In the genomic region with DNA sequence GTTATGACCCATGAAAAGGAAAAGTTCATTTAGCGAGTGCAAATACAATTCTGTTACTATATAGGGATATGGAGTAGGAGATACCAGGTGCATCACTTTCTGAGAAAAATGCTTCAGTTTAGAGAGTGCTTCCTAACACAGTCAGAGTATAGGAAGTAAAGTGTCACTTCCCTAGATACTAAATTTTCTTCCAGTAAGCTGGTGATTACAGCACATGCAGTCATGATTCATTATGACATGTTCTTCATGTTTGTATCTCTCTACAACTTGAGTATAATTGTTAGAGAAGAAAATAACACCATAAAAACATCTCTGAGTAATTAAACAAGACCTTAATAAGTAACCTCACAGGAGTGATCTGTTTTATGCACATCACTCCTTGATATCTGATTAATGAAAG, we compare ENCODE assay signal across 18 cellular contexts.
DNase-seq lines count a peak whose midpoint lies in the region; ATAC-seq and TF ChIP-seq lines count a peak whose summit lies in the region.
"Had no signal": no experiment of that assay in that cellular context is flagged by ENCODE, and none has a peak within 500 bp of the region (broad histone marks: within the 10 kb centered on the region; RNA-seq: fewer than 3 reads in every experiment).

No MANE protein-coding gene starts in this region.

- CTCF ChIA-PET in PC-3 (lab: Charles Lee): no interaction called here
- CTCF ChIA-PET in mammary epithelial cell (lab: Charles Lee; ENCODE audit: low non-redundant PET): no interaction called here

- H3K9me3 ChIP-seq in PC-3 (ENCODE audit: low read length): no peaks in the 10 kb centered on the region
- H3K9me3 ChIP-seq in mammary epithelial cell (replicated peaks; ENCODE audit: insufficient read depth, low read length): no peaks in the 10 kb centered on the region
- H3K9me3 ChIP-seq: A549, BE2C had no signal

- no peaks in the 10 kb centered on the region for H3K9me2 ChIP-seq in PC-3 (replicated peaks; ENCODE audit: low read length)

- H3K4me1 Mint-ChIP-seq in stimulated activated effector memory CD8-positive, alpha-beta T cell treated with anti-CD3 and anti-CD28 coated beads, Interleukin-12 subunit alpha, Interleukin-12 subunit beta, amount 100 ng/mL, for 72 hours: no peaks in the 10 kb centered on the region
- H3K4me1 Mint-ChIP-seq: CD4-positive, alpha-beta memory T cell had no signal

- H3K36me3 ChIP-seq in PC-3 (ENCODE audit: low read depth, low read length) (no peaks in the 10 kb centered on the region), mammary epithelial cell (ENCODE audit: insufficient read depth, low read length) (no peaks in the 10 kb centered on the region)
- H3K36me3 ChIP-seq: BE2C, HAP-1 had no signal

- H2AFZ ChIP-seq in PC-3 (ENCODE audit: low read length) (no peak overlapping the region), mammary epithelial cell (ENCODE audit: low read depth, low read length) (no peak overlapping the region)

- TF ChIP-seq CTCF in PC-3 (conservative IDR thresholded peaks at IDR 0.05; ENCODE audit: low read depth, low read length) (no peak), mammary epithelial cell (conservative IDR thresholded peaks at IDR 0.05 in 1 of 2, IDR thresholded peaks at IDR 0.05 in 1 of 2; ENCODE audit: extremely low read depth in 1 of 2, insufficient read depth in 1 of 2, low read depth in 1 of 2, low read length in 2 of 2) (no peak)

- peaks cover 3% of the 10 kb centered on the region for H3K9me3 Mint-ChIP-seq in stimulated activated effector memory CD8-positive, alpha-beta T cell treated with anti-CD3 and anti-CD28 coated beads, Interleukin-12 subunit alpha, Interleukin-12 subunit beta, amount 100 ng/mL, for 72 hours

- no peaks in the 10 kb centered on the region for H3K79me2 ChIP-seq in PC-3 (ENCODE audit: low read length)
- no peaks in the 10 kb centered on the region for H3K79me2 ChIP-seq in mammary epithelial cell (ENCODE audit: insufficient read depth, low read length)

- H3K9ac ChIP-seq in PC-3 (ENCODE audit: low read length): no peak overlapping the region
- no peak overlapping the region for H3K9ac ChIP-seq in mammary epithelial cell (ENCODE audit: insufficient read depth, low read length)

- in situ Hi-C loops in mammary epithelial cell (cut with MboI; ENCODE audit: low sequenced_read_pairs in 2 of 2): no loop called here

- no TSS peak for BruUV-seq in PC-3 (replicated peaks; lab: Mats Ljungman, UMichigan)
- no TSS peak for BruUV-seq in mammary epithelial cell (replicated peaks; lab: Mats Ljungman, UMichigan)

- H4K20me1 ChIP-seq in PC-3 (ENCODE audit: low read length) (no peaks in the 10 kb centered on the region), mammary epithelial cell (ENCODE audit: insufficient read depth, low read length) (no peaks in the 10 kb centered on the region)

- H3K4me1 ChIP-seq in PC-3 (ENCODE audit: insufficient read depth, low read length) (peaks cover 11% of the 10 kb centered on the region; the same call in 1 of the 2 replicates), mammary epithelial cell (ENCODE audit: insufficient read depth, low read length) (no peaks in the 10 kb centered on the region)
- H3K4me1 ChIP-seq: A549, BE2C, HAP-1 had no signal

- POLR2A ChIA-PET in PC-3 (lab: Charles Lee; ENCODE audit: unreplicated experiment): no interaction called here

- 0 out of 2 replicates have a peak overlapping the region, but pooled peaks have one; percentile 0 for H3K27ac ChIP-seq in PC-3 (ENCODE audit: low read length)
- no peak overlapping the region for H3K27ac ChIP-seq in mammary epithelial cell (ENCODE audit: insufficient read depth, low read depth, low read length)
- H3K27ac ChIP-seq: A549, C4-2B, HL-60 had no signal

- peak; percentile 74 for ATAC-seq in PC-3
- ATAC-seq in stimulated activated effector memory CD8-positive, alpha-beta T cell treated with anti-CD3 and anti-CD28 coated beads, Interleukin-12 subunit alpha, Interleukin-12 subunit beta, amount 100 ng/mL, for 72 hours: peak; percentile 24
- no peak for ATAC-seq in HG03432 (IDR thresholded peaks at IDR 0.05; ENCODE audit: unreplicated experiment)
- ATAC-seq in GM18870 (IDR thresholded peaks at IDR 0.05; ENCODE audit: unreplicated experiment): no peak
- ATAC-seq: A549 had no signal

- H3K27me3 ChIP-seq in PC-3 (ENCODE audit: low read length) (no peaks in the 10 kb centered on the region), mammary epithelial cell (ENCODE audit: insufficient read depth, low read length) (no peaks in the 10 kb centered on the region)
- H3K27me3 ChIP-seq: BE2C had no signal

- intact Hi-C loops in PC-3 (cut with micrococcal nuclease): loop anchor here (10.0 kb wide), 1 partner anchor 813 kb away; no protein-coding TSS in a partner anchor
- intact Hi-C loops in mammary epithelial cell (cut with micrococcal nuclease): no loop called here

- H3K4me3 ChIP-seq in PC-3 (ENCODE audit: low read length) (peak overlapping the region; percentile 23; the same call in 1 of the 2 replicates), mammary epithelial cell (replicated peaks in 1 of 3; ENCODE audit: insufficient read depth in 1 of 3, low read depth in 2 of 3, low read length in 3 of 3) (no peak overlapping the region)
- H3K4me3 ChIP-seq: A549, HAP-1 had no signal

- no peaks in the 10 kb centered on the region for H3F3A ChIP-seq in PC-3 (ENCODE audit: low read length, unreplicated experiment)

- no peak overlapping the region for H3K4me3 Mint-ChIP-seq in stimulated activated effector memory CD8-positive, alpha-beta T cell treated with anti-CD3 and anti-CD28 coated beads, Interleukin-12 subunit alpha, Interleukin-12 subunit beta, amount 100 ng/mL, for 72 hours
- H3K4me3 Mint-ChIP-seq: CD4-positive, alpha-beta memory T cell; HFFc6 had no signal

- no peak overlapping the region for H3K27ac Mint-ChIP-seq in stimulated activated effector memory CD8-positive, alpha-beta T cell treated with anti-CD3 and anti-CD28 coated beads, Interleukin-12 subunit alpha, Interleukin-12 subunit beta, amount 100 ng/mL, for 72 hours
- H3K27ac Mint-ChIP-seq: CD4-positive, alpha-beta memory T cell; HFFc6 had no signal

- H3K36me3 Mint-ChIP-seq in stimulated activated effector memory CD8-positive, alpha-beta T cell treated with anti-CD3 and anti-CD28 coated beads, Interleukin-12 subunit alpha, Interleukin-12 subunit beta, amount 100 ng/mL, for 72 hours: no peaks in the 10 kb centered on the region
- H3K36me3 Mint-ChIP-seq: CD4-positive, alpha-beta memory T cell had no signal

- dilution Hi-C loops in mammary epithelial cell (cut with HindIII; ENCODE audit: low sequenced_read_pairs): no loop called here

- DNase-seq in HCEC 1CT (peak; percentile 60), PC-3 (peak; percentile 38), mammary epithelial cell (peak; percentile 20), NAMALWA (ENCODE audit: low spot score) (no peak)
- no peak for DNase-seq in stimulated activated effector memory CD8-positive, alpha-beta T cell treated with anti-CD3 and anti-CD28 coated beads, Interleukin-12 subunit alpha, Interleukin-12 subunit beta, amount 100 ng/mL, for 72 hours (ENCODE audit: low spot score in 2 of 2)
- DNase-seq: BE2C; CD4-positive, alpha-beta memory T cell; DMS79 treated with DMSO at 0.1 percent for 48 hours; EL; GDM1; HFFc6; IMR-90 had no signal

- 100% methylated on average over 1 of the region's 1 CpG for WGBS in mammary epithelial cell (ENCODE audit: low coverage, missing lambda C conversion rate)

- H3K4me2 ChIP-seq in PC-3 (ENCODE audit: low read length): peak overlapping the region; percentile 29; the same call in 1 of the 2 replicates
- H3K4me2 ChIP-seq in mammary epithelial cell (ENCODE audit: insufficient read depth, low read depth, low read length): no peak overlapping the region
- H3K4me2 ChIP-seq: A549 had no signal

Comparison
In these comparisons a context has a peak if more than half of its experiments do, and no peak if none do; other contexts are left out.
1. DNase-seq: peak in HCEC 1CT (single experiment), PC-3 (single experiment) and mammary epithelial cell (single experiment); none in stimulated activated effector memory CD8-positive, alpha-beta T cell treated with anti-CD3 and anti-CD28 coated beads, Interleukin-12 subunit alpha, Interleukin-12 subunit beta, amount 100 ng/mL, for 72 hours (0 of 2) and NAMALWA (single experiment).
2. ATAC-seq: peak in PC-3 (single experiment) and stimulated activated effector memory CD8-positive, alpha-beta T cell treated with anti-CD3 and anti-CD28 coated beads, Interleukin-12 subunit alpha, Interleukin-12 subunit beta, amount 100 ng/mL, for 72 hours (single experiment); none in HG03432 (single experiment) and GM18870 (single experiment).